ENCODE assay signal across 8 cellular contexts in the genomic region with DNA sequence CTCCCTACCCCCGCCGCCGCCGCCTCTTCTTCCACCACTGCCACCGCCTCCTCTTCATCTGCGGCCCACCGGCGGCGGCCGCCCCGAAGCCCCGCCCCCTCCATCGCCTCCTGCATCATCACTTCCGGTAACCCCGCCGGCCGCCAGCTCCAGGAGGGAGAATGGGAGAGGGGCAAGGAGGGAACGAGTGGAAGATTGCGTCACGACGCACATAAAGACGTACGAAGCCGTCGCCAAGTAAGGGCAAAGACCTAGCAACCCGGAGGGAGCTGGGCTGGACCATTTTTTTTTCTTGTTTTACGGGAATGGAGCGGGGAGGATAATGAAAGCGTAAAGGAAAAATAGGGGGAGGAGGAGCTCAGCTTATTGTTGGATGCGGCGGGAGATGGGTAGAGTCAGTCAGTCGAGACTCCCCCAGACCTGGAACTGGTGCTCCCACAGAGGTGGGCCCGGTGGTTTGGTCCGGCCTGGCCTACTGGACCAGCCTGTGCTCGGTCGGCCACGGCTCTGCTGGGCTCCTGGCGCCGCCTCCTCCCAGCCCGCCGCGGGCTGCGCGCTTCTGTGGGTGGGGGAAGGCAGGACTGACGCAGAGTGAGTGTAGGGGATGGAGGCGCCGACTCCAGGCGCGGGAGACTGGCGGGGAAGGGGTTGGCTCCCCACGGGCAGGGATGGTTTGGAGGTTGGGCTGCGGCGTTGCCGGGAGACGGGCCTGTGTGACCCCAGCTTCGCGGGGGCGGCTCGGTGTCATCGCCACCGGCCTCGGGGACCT. TPM values are rescaled to one million over a fixed set of nuclear protein-coding genes. Genes with fewer than 3 reads are reported as not detected.
DNase-seq lines count a peak whose midpoint lies in the region; ATAC-seq and TF ChIP-seq lines count a peak whose summit lies in the region.

A gene with protein sequence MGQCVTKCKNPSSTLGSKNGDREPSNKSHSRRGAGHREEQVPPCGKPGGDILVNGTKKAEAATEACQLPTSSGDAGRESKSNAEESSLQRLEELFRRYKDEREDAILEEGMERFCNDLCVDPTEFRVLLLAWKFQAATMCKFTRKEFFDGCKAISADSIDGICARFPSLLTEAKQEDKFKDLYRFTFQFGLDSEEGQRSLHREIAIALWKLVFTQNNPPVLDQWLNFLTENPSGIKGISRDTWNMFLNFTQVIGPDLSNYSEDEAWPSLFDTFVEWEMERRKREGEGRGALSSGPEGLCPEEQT (minus strand): TSS at position 60 of the 769 bp plus-strand sequence. CDS start 37,820 bp downstream, outside the sequence.
A gene with protein sequence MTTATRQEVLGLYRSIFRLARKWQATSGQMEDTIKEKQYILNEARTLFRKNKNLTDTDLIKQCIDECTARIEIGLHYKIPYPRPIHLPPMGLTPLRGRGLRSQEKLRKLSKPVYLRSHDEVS (plus strand): TSS at position 473 of the 769 bp plus-strand sequence. CDS start 14,785 bp downstream, outside the sequence.

- H3K27me3 ChIP-seq in DND-41 (ENCODE audit: insufficient read depth, low read length, poor library complexity) (no peaks in the 10 kb centered on the region), GM23338 (ENCODE audit: insufficient read depth) (no peaks in the 10 kb centered on the region), RWPE2 (ENCODE audit: insufficient read depth, poor library complexity, severe bottlenecking) (no peaks in the 10 kb centered on the region)

- H3K9me3 ChIP-seq in DND-41 (ENCODE audit: insufficient read depth, low read length, severe bottlenecking) (no peaks in the 10 kb centered on the region), RWPE2 (ENCODE audit: severe bottlenecking) (no peaks in the 10 kb centered on the region)

- peaks cover 21% of the 10 kb centered on the region for H3K36me3 Mint-ChIP-seq in GM23338 (ENCODE audit: low read depth)
- H3K36me3 Mint-ChIP-seq in activated T-helper 2 cell treated with anti-CD3 and anti-CD28 coated beads, Interferon-gamma antibody, Interleukin-2, Interleukin-4, amounts not matched to agents 10 μg/mL and 5 μg/mL and 100 μg/mL, durations not matched to agents 14 hours and 24 hours and 36 hours (ENCODE audit: low read depth), result peaks cover 74% of the 10 kb centered on the region
- H3K36me3 Mint-ChIP-seq in natural killer cell, result no peaks in the 10 kb centered on the region

- H3K36me3 ChIP-seq in DND-41 (ENCODE audit: insufficient read depth, low read length) (no peaks in the 10 kb centered on the region; the same call in 1 of the 2 replicates), GM23338 (ENCODE audit: insufficient read depth) (peaks cover 5% of the 10 kb centered on the region), RWPE2 (ENCODE audit: low read depth) (peaks cover 15% of the 10 kb centered on the region)

- H3K4me3 Mint-ChIP-seq in GM23338 (peak within 1 kb of the TSS; percentile 89), natural killer cell (peak within 1 kb of the TSS; percentile 94)
- H3K4me3 Mint-ChIP-seq in activated T-helper 2 cell treated with anti-CD3 and anti-CD28 coated beads, Interferon-gamma antibody, Interleukin-2, Interleukin-4, amounts not matched to agents 10 μg/mL and 5 μg/mL and 100 μg/mL, durations not matched to agents 14 hours and 24 hours and 36 hours (ENCODE audit: low read depth), result peak within 1 kb of the TSS; percentile 90

- intact Hi-C loops in activated T-helper 2 cell treated with anti-CD3 and anti-CD28 coated beads, Interferon-gamma antibody, Interleukin-2, Interleukin-4, amounts not matched to agents 10 μg/mL and 5 μg/mL and 100 μg/mL, durations not matched to agents 14 hours and 24 hours and 36 hours (cut with micrococcal nuclease), result loop anchor here (1.0 to 5.0 kb wide), 6 partner anchors 11 to 1292 kb away; no protein-coding TSS in a partner anchor
- intact Hi-C loops in natural killer cell (cut with micrococcal nuclease), result loop anchor here (2.0 kb wide), 1 partner anchor 160 kb away; a partner anchor contains a TSS

- TF ChIP-seq CTCF in DND-41 (IDR thresholded peaks at IDR 0.05; ENCODE audit: borderline replicate concordance, extremely low read depth, low read length, poor library complexity, severe bottlenecking) (no peak), GM23338 (conservative IDR thresholded peaks at IDR 0.05; ENCODE audit: low read depth in 2 of 2) (no peak), RWPE2 (IDR thresholded peaks at IDR 0.05; ENCODE audit: poor library complexity, severe bottlenecking) (no peak), natural killer cell (IDR thresholded peaks at IDR 0.05) (no peak)

- H3K27ac Mint-ChIP-seq in GM23338 (peak within 1 kb of the TSS; percentile 99), natural killer cell (peak within 1 kb of the TSS; percentile 92 to 96)
- H3K27ac Mint-ChIP-seq in activated T-helper 2 cell treated with anti-CD3 and anti-CD28 coated beads, Interferon-gamma antibody, Interleukin-2, Interleukin-4, amounts not matched to agents 10 μg/mL and 5 μg/mL and 100 μg/mL, durations not matched to agents 14 hours and 24 hours and 36 hours, result peak within 1 kb of the TSS; percentile 97

- H3F3A ChIP-seq in GM23338 (replicated peaks; ENCODE audit: low read depth), result no peaks in the 10 kb centered on the region

- H4K20me1 ChIP-seq in DND-41 (ENCODE audit: insufficient read depth, low read length), result 0 out of 2 replicates have a peak, but pooled peaks cover 4% of the 10 kb centered on the region
- H4K20me1 ChIP-seq in GM23338 (replicated peaks; ENCODE audit: insufficient read depth), result peaks cover 17% of the 10 kb centered on the region

- DNase-seq in DND-41 (peak; percentile 97), GM23338 (ENCODE audit: low spot score) (peak; percentile 98), LoVo (ENCODE audit: low spot score) (peak; percentile 97), RWPE2 (ENCODE audit: low spot score) (peak; percentile 97), fibroblast of peridontal ligament (ENCODE audit: extremely low read depth) (peak; percentile 99), natural killer cell (peak; percentile 80)
- peak; percentile 82 for DNase-seq in activated T-helper 2 cell treated with anti-CD3 and anti-CD28 coated beads, Interferon-gamma antibody, Interleukin-2, Interleukin-4, amounts not matched to agents 10 μg/mL and 5 μg/mL and 100 μg/mL, durations not matched to agents 14 hours and 24 hours and 36 hours (ENCODE audit: low spot score)
- DNase-seq in stimulated activated naive CD4-positive, alpha-beta T cell treated with Interleukin-2 at 50 U/mL for 16 hours (lab: John Stamatoyannopoulos, UW), result peak; percentile 89

- no peaks in the 10 kb centered on the region for H3K9me2 ChIP-seq in GM23338 (ENCODE audit: insufficient read depth)

- H3K79me2 ChIP-seq in DND-41 (ENCODE audit: insufficient read depth, low read length), result peaks cover 19% of the 10 kb centered on the region
- H3K79me2 ChIP-seq in GM23338 (replicated peaks; ENCODE audit: insufficient read depth), result peaks cover 76% of the 10 kb centered on the region

- peak within 1 kb of the TSS; percentile 78 for H3K9ac ChIP-seq in DND-41 (ENCODE audit: low read depth, low read length)

- peaks cover 51% of the 10 kb centered on the region for H3K4me1 Mint-ChIP-seq in GM23338
- H3K4me1 Mint-ChIP-seq in activated T-helper 2 cell treated with anti-CD3 and anti-CD28 coated beads, Interferon-gamma antibody, Interleukin-2, Interleukin-4, amounts not matched to agents 10 μg/mL and 5 μg/mL and 100 μg/mL, durations not matched to agents 14 hours and 24 hours and 36 hours (ENCODE audit: low read depth), result peaks cover 73% of the 10 kb centered on the region
- peaks cover 69% of the 10 kb centered on the region in 2 donors for H3K4me1 Mint-ChIP-seq in natural killer cell

- H3K4me3 ChIP-seq in DND-41 (ENCODE audit: low read depth in 1 of 2, low read length in 2 of 2), result peak within 1 kb of the TSS; percentile 43 to 95; a peak in 3 of 4 replicates
- H3K4me3 ChIP-seq in GM23338, result peak within 1 kb of the TSS; percentile 88
- H3K4me3 ChIP-seq in RWPE2 (ENCODE audit: severe bottlenecking), result peak within 1 kb of the TSS; percentile 50

- peaks cover 2% of the 10 kb centered on the region; the same call in 1 of the 3 replicates for H3K9me3 Mint-ChIP-seq in GM23338
- no peaks in the 10 kb centered on the region for H3K9me3 Mint-ChIP-seq in activated T-helper 2 cell treated with anti-CD3 and anti-CD28 coated beads, Interferon-gamma antibody, Interleukin-2, Interleukin-4, amounts not matched to agents 10 μg/mL and 5 μg/mL and 100 μg/mL, durations not matched to agents 14 hours and 24 hours and 36 hours
- H3K9me3 Mint-ChIP-seq in natural killer cell, result no peaks in the 10 kb centered on the region

- H3K4me1 ChIP-seq in DND-41 (ENCODE audit: insufficient read depth, low read length) (peaks cover 55% of the 10 kb centered on the region), GM23338 (ENCODE audit: insufficient read depth) (peaks cover 43% of the 10 kb centered on the region), RWPE2 (ENCODE audit: insufficient read depth, poor library complexity, severe bottlenecking) (peaks cover 44% of the 10 kb centered on the region)

- H3K27me3 Mint-ChIP-seq in GM23338 (ENCODE audit: insufficient read depth, low read depth, poor library complexity), result peaks cover 6% of the 10 kb centered on the region
- H3K27me3 Mint-ChIP-seq in activated T-helper 2 cell treated with anti-CD3 and anti-CD28 coated beads, Interferon-gamma antibody, Interleukin-2, Interleukin-4, amounts not matched to agents 10 μg/mL and 5 μg/mL and 100 μg/mL, durations not matched to agents 14 hours and 24 hours and 36 hours (ENCODE audit: low read depth), result no peaks in the 10 kb centered on the region
- no peaks in the 10 kb centered on the region for H3K27me3 Mint-ChIP-seq in natural killer cell (ENCODE audit: low read depth in 2 of 2)

- ATAC-seq in DND-41 (ENCODE audit: insufficient read depth, low read depth), result peak; percentile 88
- peak; percentile 90 for ATAC-seq in GM23338
- peak; percentile 85 for ATAC-seq in RWPE2 (ENCODE audit: low read depth)
- ATAC-seq in natural killer cell, result peak; percentile 73 to 83 (median 79)

- H3K4me2 ChIP-seq in DND-41 (ENCODE audit: insufficient read depth, low read length), result peak within 1 kb of the TSS; percentile 92
- H3K4me2 ChIP-seq in GM23338, result peak within 1 kb of the TSS; percentile 96

- H3K27ac ChIP-seq in DND-41 (ENCODE audit: low read length) (peak within 1 kb of the TSS; percentile 88), GM23338 (ENCODE audit: low read depth) (peak within 1 kb of the TSS; percentile 97), RWPE2 (ENCODE audit: poor library complexity, severe bottlenecking) (peak within 1 kb of the TSS; percentile 94)

- H2AFZ ChIP-seq in DND-41 (ENCODE audit: low read depth, low read length) (peak within 1 kb of the TSS; percentile 97), GM23338 (peak within 1 kb of the TSS; percentile 70)

RNA-seq across cellular contexts. Expression of the first gene that starts in this region (rescaled TPM):
- total RNA-seq in GM23338 (2014; rRNA removed; shearing (Covaris generic)), result 13.7 and 16.0 TPM in 2 replicates
- polyA plus RNA-seq in GM23338 (2016; fragmentation: Nextera tagmentation; extraction: Ambion mirVana), result 8.0 and 8.5 TPM in 2 replicates
- total RNA-seq in activated T-helper 2 cell treated with anti-CD3 and anti-CD28 coated beads, Interferon-gamma antibody, Interleukin-2, Interleukin-4, amounts not matched to agents 10 μg/mL and 5 μg/mL and 100 μg/mL, durations not matched to agents 14 hours and 24 hours and 36 hours, result 17.4 and 19.2 TPM in 2 replicates
- total RNA-seq in natural killer cell, result 1 to 10 TPM; 5.3 to 9.3 (median 6.1) TPM

RNA-seq across cellular contexts. Expression of the second gene that starts in this region (rescaled TPM):
- total RNA-seq in GM23338 (2014; rRNA removed; shearing (Covaris generic)), result 18.7 and 19.4 TPM in 2 replicates
- polyA plus RNA-seq in GM23338 (2016; fragmentation: Nextera tagmentation; extraction: Ambion mirVana), result 24.8 and 24.9 TPM in 2 replicates
- total RNA-seq in activated T-helper 2 cell treated with anti-CD3 and anti-CD28 coated beads, Interferon-gamma antibody, Interleukin-2, Interleukin-4, amounts not matched to agents 10 μg/mL and 5 μg/mL and 100 μg/mL, durations not matched to agents 14 hours and 24 hours and 36 hours, result 30.5 and 34.7 TPM in 2 replicates
- 10 to 100 TPM; 15.3 to 25.7 (median 17.2) TPM for total RNA-seq in natural killer cell

Comparison
In these comparisons a context has a peak if more than half of its experiments do, and no peak if none do; other contexts are left out.
1. Peak in every context shown above with its lines: DNase-seq, ATAC-seq, H3K4me3 ChIP-seq and H3K27ac ChIP-seq.